Comparison of ENCODE assay signal across 29 cellular contexts in the genomic region with DNA sequence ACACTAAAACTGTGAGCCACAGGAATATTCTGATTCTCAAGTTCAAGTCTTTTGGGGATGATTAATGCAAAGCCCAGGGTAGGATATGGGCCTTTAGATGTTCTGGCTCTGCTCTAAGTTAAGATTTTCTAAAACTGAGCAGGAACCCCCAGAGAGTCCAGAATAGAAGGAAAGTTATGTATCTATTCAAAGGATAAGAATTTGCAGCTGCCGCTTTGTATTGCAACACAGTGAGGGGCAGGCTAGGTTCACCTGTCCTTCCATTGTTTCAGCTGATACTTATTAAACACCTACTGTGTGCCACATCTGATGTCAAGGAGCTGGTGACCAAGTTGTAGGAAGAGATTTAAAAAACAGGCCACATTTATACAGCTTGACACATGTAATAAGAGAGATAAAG.
"Had no signal": no experiment of that assay in that cellular context is flagged by ENCODE, and none has a peak within 500 bp of the region (broad histone marks: within the 10 kb centered on the region; RNA-seq: fewer than 3 reads in every experiment).

No MANE protein-coding gene starts in this region.

- H3K36me3 ChIP-seq: ascending aorta, breast epithelium, cardiac muscle cell had no signal

- H3K9me3 ChIP-seq: ascending aorta, breast epithelium had no signal

- H3K4me1 Mint-ChIP-seq: activated CD4-positive, alpha-beta memory T cell treated with anti-CD3 and anti-CD28 coated beads, Interleukin-2, amount 10 ng/mL, durations not matched to agents 7 days and 5 days; activated CD4-positive, alpha-beta T cell treated with anti-CD3 and anti-CD28 coated beads, Interleukin-2, amount 10 ng/mL, durations not matched to agents 7 days and 5 days; activated naive CD4-positive, alpha-beta T cell treated with anti-CD3 and anti-CD28 coated beads, Interleukin-2, amount 10 ng/mL, durations not matched to agents 7 days and 5 days; activated naive CD8-positive, alpha-beta T cell treated with anti-CD3 and anti-CD28 coated beads, Interleukin-2, amount 10 ng/mL, durations not matched to agents 7 days and 5 days had no signal

- H3K27me3 ChIP-seq: ascending aorta, breast epithelium, cardiac muscle cell, dorsolateral prefrontal cortex had no signal

- H3K27me3 Mint-ChIP-seq: activated CD4-positive, alpha-beta memory T cell treated with anti-CD3 and anti-CD28 coated beads, Interleukin-2, amount 10 ng/mL, durations not matched to agents 7 days and 5 days; activated CD4-positive, alpha-beta T cell treated with anti-CD3 and anti-CD28 coated beads, Interleukin-2, amount 10 ng/mL, durations not matched to agents 7 days and 5 days; activated naive CD4-positive, alpha-beta T cell treated with anti-CD3 and anti-CD28 coated beads, Interleukin-2, amount 10 ng/mL, durations not matched to agents 7 days and 5 days; activated naive CD8-positive, alpha-beta T cell treated with anti-CD3 and anti-CD28 coated beads, Interleukin-2, amount 10 ng/mL, durations not matched to agents 7 days and 5 days; activated T-cell treated with anti-CD3 and anti-CD28 coated beads, Interleukin-2, amount 50 U/mL, for 24 hours; brain; dendritic cell treated with granulocyte-macrophage colony-stimulating factor and Interleukin-4, amounts not matched to agents 40 ng/mL and 50 ng/mL, for 4 days had no signal

- H3K27ac ChIP-seq: ascending aorta, breast epithelium, cardiac muscle cell, coronary artery, dorsolateral prefrontal cortex, VCaP had no signal

- H3K4me3 Mint-ChIP-seq: activated CD4-positive, alpha-beta memory T cell treated with anti-CD3 and anti-CD28 coated beads, Interleukin-2, amount 10 ng/mL, durations not matched to agents 7 days and 5 days; activated CD4-positive, alpha-beta T cell treated with anti-CD3 and anti-CD28 coated beads, Interleukin-2, amount 10 ng/mL, durations not matched to agents 7 days and 5 days; activated naive CD4-positive, alpha-beta T cell treated with anti-CD3 and anti-CD28 coated beads, Interleukin-2, amount 10 ng/mL, durations not matched to agents 7 days and 5 days; activated naive CD8-positive, alpha-beta T cell treated with anti-CD3 and anti-CD28 coated beads, Interleukin-2, amount 10 ng/mL, durations not matched to agents 7 days and 5 days; activated T-cell treated with anti-CD3 and anti-CD28 coated beads, Interleukin-2, amount 50 U/mL, for 24 hours; activated T-cell treated with anti-CD3 and anti-CD28 coated beads, Interleukin-2, amount 50 U/mL, for 72 hours; brain; dendritic cell treated with granulocyte-macrophage colony-stimulating factor and Interleukin-4, amounts not matched to agents 40 ng/mL and 50 ng/mL, for 4 days; endodermal cell; WTC11 had no signal

- H3K27ac Mint-ChIP-seq: activated CD4-positive, alpha-beta memory T cell treated with anti-CD3 and anti-CD28 coated beads, Interleukin-2, amount 10 ng/mL, durations not matched to agents 7 days and 5 days; activated CD4-positive, alpha-beta T cell treated with anti-CD3 and anti-CD28 coated beads, Interleukin-2, amount 10 ng/mL, durations not matched to agents 7 days and 5 days; activated naive CD4-positive, alpha-beta T cell treated with anti-CD3 and anti-CD28 coated beads, Interleukin-2, amount 10 ng/mL, durations not matched to agents 7 days and 5 days; activated naive CD4-positive, alpha-beta T cell treated with anti-CD3 and anti-CD28 coated beads, Interleukin-2, amount 50 U/mL, for 72 hours; activated naive CD8-positive, alpha-beta T cell treated with anti-CD3 and anti-CD28 coated beads, Interleukin-2, amount 10 ng/mL, durations not matched to agents 7 days and 5 days; activated T-cell treated with anti-CD3 and anti-CD28 coated beads, Interleukin-2, amount 50 U/mL, for 24 hours; activated T-cell treated with anti-CD3 and anti-CD28 coated beads, Interleukin-2, amount 50 U/mL, for 72 hours; brain; dendritic cell treated with granulocyte-macrophage colony-stimulating factor and Interleukin-4, amounts not matched to agents 40 ng/mL and 50 ng/mL, for 4 days; endodermal cell had no signal

- H3K4me1 ChIP-seq: ascending aorta, breast epithelium had no signal

- H3K4me3 ChIP-seq: ascending aorta, breast epithelium, cardiac muscle cell, coronary artery, dorsolateral prefrontal cortex had no signal

- H3K9me3 Mint-ChIP-seq: activated CD4-positive, alpha-beta memory T cell treated with anti-CD3 and anti-CD28 coated beads, Interleukin-2, amount 10 ng/mL, durations not matched to agents 7 days and 5 days; activated CD4-positive, alpha-beta T cell treated with anti-CD3 and anti-CD28 coated beads, Interleukin-2, amount 10 ng/mL, durations not matched to agents 7 days and 5 days; activated naive CD4-positive, alpha-beta T cell treated with anti-CD3 and anti-CD28 coated beads, Interleukin-2, amount 10 ng/mL, durations not matched to agents 7 days and 5 days; activated naive CD4-positive, alpha-beta T cell treated with anti-CD3 and anti-CD28 coated beads, Interleukin-2, amount 50 U/mL, for 72 hours; activated naive CD8-positive, alpha-beta T cell treated with anti-CD3 and anti-CD28 coated beads, Interleukin-2, amount 10 ng/mL, durations not matched to agents 7 days and 5 days; activated T-cell treated with anti-CD3 and anti-CD28 coated beads, Interleukin-2, amount 50 U/mL, for 24 hours; activated T-cell treated with anti-CD3 and anti-CD28 coated beads, Interleukin-2, amount 50 U/mL, for 72 hours; endodermal cell; WTC11 had no signal

- DNase-seq: activated CD4-positive, alpha-beta memory T cell treated with anti-CD3 and anti-CD28 coated beads, Interleukin-2, amount 10 ng/mL, durations not matched to agents 7 days and 5 days; activated CD4-positive, alpha-beta T cell treated with anti-CD3 and anti-CD28 coated beads for 1 hour; activated CD4-positive, alpha-beta T cell treated with anti-CD3 and anti-CD28 coated beads for 4 hours; activated CD4-positive, alpha-beta T cell treated with anti-CD3 and anti-CD28 coated beads, Interleukin-2, amount 10 ng/mL, durations not matched to agents 7 days and 5 days; activated CD4-positive, alpha-beta T cell treated with anti-CD3 and anti-CD28 coated beads, Interleukin-2, amount 50 U/mL, for 4 hours; activated CD8-positive, alpha-beta memory T cell treated with anti-CD3 and anti-CD28 coated beads, Interleukin-2, amount 50 U/mL, for 48 hours; activated gamma-delta T cell; activated naive CD4-positive, alpha-beta T cell; activated naive CD4-positive, alpha-beta T cell treated with anti-CD3 and anti-CD28 coated beads, Interleukin-2, amount 10 ng/mL, durations not matched to agents 7 days and 5 days; activated naive CD8-positive, alpha-beta T cell treated with anti-CD3 and anti-CD28 coated beads, Interleukin-2, amount 10 ng/mL, durations not matched to agents 7 days and 5 days; activated T-cell treated with anti-CD3 and anti-CD28 coated beads for 4 hours; activated T-cell treated with anti-CD3 and anti-CD28 coated beads, Interleukin-2, amount 50 U/mL, for 24 hours; activated T-cell treated with anti-CD3 and anti-CD28 coated beads, Interleukin-2, amount 50 U/mL, for 72 hours; central memory CD4-positive, alpha-beta T cell; cerebellar nuclear complex; dorsolateral prefrontal cortex; effector memory CD4-positive, alpha-beta T cell; endodermal cell; foreskin fibroblast; T-helper 2 cell had no signal

- H3K36me3 Mint-ChIP-seq: activated naive CD4-positive, alpha-beta T cell treated with anti-CD3 and anti-CD28 coated beads, Interleukin-2, amount 10 ng/mL, durations not matched to agents 7 days and 5 days; activated naive CD4-positive, alpha-beta T cell treated with anti-CD3 and anti-CD28 coated beads, Interleukin-2, amount 50 U/mL, for 72 hours; activated naive CD8-positive, alpha-beta T cell treated with anti-CD3 and anti-CD28 coated beads, Interleukin-2, amount 10 ng/mL, durations not matched to agents 7 days and 5 days; brain; WTC11 had no signal
